In genomic region chr5:1098986-1099597, GRCh38 we compare ENCODE assay signal across 17 cellular contexts. TPM values are rescaled to one million over a fixed set of nuclear protein-coding genes. Genes with fewer than 3 reads are reported as not detected.
DNase-seq lines count a peak whose midpoint lies in the region; ATAC-seq and TF ChIP-seq lines count a peak whose summit lies in the region.
"Had no signal": no experiment of that assay in that cellular context is flagged by ENCODE, and none has a peak within 500 bp of the region (broad histone marks: within the 10 kb centered on the region; RNA-seq: fewer than 3 reads in every experiment).

No MANE protein-coding gene starts in this region.

- ATAC-seq in heart right ventricle (peak in 5 of 8 donors; percentile 5 to 43 (median 11)), Right ventricle myocardium inferior (no peak), HG03039 (IDR thresholded peaks at IDR 0.05; ENCODE audit: unreplicated experiment) (no peak), HG02981 (IDR thresholded peaks at IDR 0.05; ENCODE audit: unreplicated experiment) (no peak), GM19452 (IDR thresholded peaks at IDR 0.05; ENCODE audit: unreplicated experiment) (no peak)
- ATAC-seq in naive thymus-derived CD4-positive, alpha-beta T cell, result peak; percentile 32
- ATAC-seq: activated CD4-positive, alpha-beta T cell treated with anti-CD3 and anti-CD28 coated beads for 36 hours had no signal

- H3K4me1 ChIP-seq in heart right ventricle (peaks cover 47 to 89% (median 66%) of the 10 kb centered on the region in 9 donors), left ventricle myocardium inferior (peaks cover 85% of the 10 kb centered on the region)
- peaks cover 14 to 35% of the 10 kb centered on the region in 2 donors for H3K4me1 ChIP-seq in naive thymus-derived CD4-positive, alpha-beta T cell (ENCODE audit: control insufficient read depth in 2 of 2, insufficient read depth in 2 of 2, low read length in 2 of 2)

- peak overlapping the region in 3 of 9 donors; percentile 32 to 90 (median 72) for H3K27ac Mint-ChIP-seq in naive thymus-derived CD4-positive, alpha-beta T cell
- H3K27ac Mint-ChIP-seq: activated CD4-positive, alpha-beta T cell treated with anti-CD3 and anti-CD28 coated beads for 36 hours; activated naive CD4-positive, alpha-beta T cell treated with anti-CD3 and anti-CD28 coated beads, Interleukin-2, amount 10 ng/mL, durations not matched to agents 7 days and 5 days had no signal

- intact Hi-C loops in heart right ventricle (cut with DNase I) (no loop called here), Right ventricle myocardium inferior (cut with DNase I) (no loop called here), left ventricle myocardium inferior (cut with micrococcal nuclease) (no loop called here)
- intact Hi-C loops in naive thymus-derived CD4-positive, alpha-beta T cell (cut with micrococcal nuclease), result no loop called here

- H3K27me3 ChIP-seq in heart right ventricle, result no peaks in the 10 kb centered on the region
- no peaks in the 10 kb centered on the region for H3K27me3 ChIP-seq in left ventricle myocardium inferior (ENCODE audit: low read depth)
- no peaks in the 10 kb centered on the region for H3K27me3 ChIP-seq in naive thymus-derived CD4-positive, alpha-beta T cell (ENCODE audit: control insufficient read depth in 2 of 2, insufficient read depth in 2 of 2, low read length in 2 of 2)
- H3K27me3 ChIP-seq: esophagus muscularis mucosa had no signal

- peak overlapping the region in 3 of 10 donors; percentile 16 to 71 (median 32) for H3K4me3 Mint-ChIP-seq in naive thymus-derived CD4-positive, alpha-beta T cell
- H3K4me3 Mint-ChIP-seq: activated CD4-positive, alpha-beta T cell treated with anti-CD3 and anti-CD28 coated beads for 36 hours; activated naive CD4-positive, alpha-beta T cell treated with anti-CD3 and anti-CD28 coated beads, Interleukin-2, amount 10 ng/mL, durations not matched to agents 7 days and 5 days had no signal

- H3K9me3 ChIP-seq in heart right ventricle (no peaks in the 10 kb centered on the region), left ventricle myocardium inferior (replicated peaks) (no peaks in the 10 kb centered on the region)
- H3K9me3 ChIP-seq in naive thymus-derived CD4-positive, alpha-beta T cell (ENCODE audit: control insufficient read depth in 2 of 3, low read length in 3 of 3), result no peaks in the 10 kb centered on the region
- H3K9me3 ChIP-seq: esophagus muscularis mucosa had no signal

- no peak for DNase-seq in heart right ventricle
- no peak for DNase-seq in Right ventricle myocardium inferior (ENCODE audit: missing footprints)
- DNase-seq in left ventricle myocardium inferior, result no peak
- DNase-seq in naive thymus-derived CD4-positive, alpha-beta T cell, result no peak
- no peak for DNase-seq in D341Med (ENCODE audit: low spot score)
- DNase-seq: activated CD4-positive, alpha-beta T cell treated with anti-CD3 and anti-CD28 coated beads for 36 hours; activated CD8-positive, alpha-beta memory T cell treated with anti-CD3 and anti-CD28 coated beads, Interleukin-2, amount 50 U/mL, for 4 hours; activated naive CD4-positive, alpha-beta T cell treated with anti-CD3 and anti-CD28 coated beads, Interleukin-2, amount 10 ng/mL, durations not matched to agents 7 days and 5 days; dermis blood vessel endothelial cell; Kasumi-1; NCI-H1417; SIG-M5; stimulated activated naive CD4-positive, alpha-beta T cell treated with Interleukin-2 at 50 U/mL for 16 hours had no signal

- H3K4me3 ChIP-seq in heart right ventricle, result peak overlapping the region in 3 of 10 donors; percentile 6 to 17 (median 11)
- H3K4me3 ChIP-seq in left ventricle myocardium inferior, result peak overlapping the region; percentile 58
- no peak overlapping the region for H3K4me3 ChIP-seq in naive thymus-derived CD4-positive, alpha-beta T cell (ENCODE audit: low read length)

- H3K27ac ChIP-seq in heart right ventricle, result peak overlapping the region in 9 of 10 donors; percentile 13 to 98 (median 52)
- H3K27ac ChIP-seq in left ventricle myocardium inferior (replicated peaks), result peak overlapping the region; percentile 98
- peak overlapping the region; percentile 31 for H3K27ac ChIP-seq in naive thymus-derived CD4-positive, alpha-beta T cell (ENCODE audit: low read depth, low read length)

- CTCF ChIA-PET in naive thymus-derived CD4-positive, alpha-beta T cell (lab: Charles Lee), result no interaction called here

- H3K36me3 Mint-ChIP-seq in naive thymus-derived CD4-positive, alpha-beta T cell, result peaks cover 0 to 11% (median 4%) of the 10 kb centered on the region in 5 donors

- no peak for TF ChIP-seq CTCF in heart right ventricle (IDR thresholded peaks at IDR 0.05)
- TF ChIP-seq CTCF in left ventricle myocardium inferior (IDR thresholded peaks at IDR 0.05; ENCODE audit: borderline replicate concordance), result no peak

- 57 to 69% methylated on average over 27 to 28 of the region's 28 CpGs for WGBS in heart right ventricle, 2 donors

- POLR2A ChIA-PET in naive thymus-derived CD4-positive, alpha-beta T cell (lab: Charles Lee), result no interaction called here

- H3K9me3 Mint-ChIP-seq in naive thymus-derived CD4-positive, alpha-beta T cell, result peaks cover 0 to 2% (median 0%) of the 10 kb centered on the region in 11 donors
- H3K9me3 Mint-ChIP-seq: activated naive CD4-positive, alpha-beta T cell treated with anti-CD3 and anti-CD28 coated beads, Interleukin-2, amount 10 ng/mL, durations not matched to agents 7 days and 5 days had no signal

- H3K4me1 Mint-ChIP-seq in naive thymus-derived CD4-positive, alpha-beta T cell, result peaks cover 16 to 62% (median 35%) of the 10 kb centered on the region in 7 donors

- H3K27me3 Mint-ChIP-seq in naive thymus-derived CD4-positive, alpha-beta T cell, result no peaks in the 10 kb centered on the region
- H3K27me3 Mint-ChIP-seq: activated CD4-positive, alpha-beta T cell treated with anti-CD3 and anti-CD28 coated beads for 36 hours; activated naive CD4-positive, alpha-beta T cell treated with anti-CD3 and anti-CD28 coated beads, Interleukin-2, amount 10 ng/mL, durations not matched to agents 7 days and 5 days had no signal

- peaks cover 0 to 32% (median 2%) of the 10 kb centered on the region in 9 donors for H3K36me3 ChIP-seq in heart right ventricle
- H3K36me3 ChIP-seq in left ventricle myocardium inferior, result peaks cover 22% of the 10 kb centered on the region
- peaks cover 0 to 41% (median 3%) of the 10 kb centered on the region in 3 experiments for H3K36me3 ChIP-seq in naive thymus-derived CD4-positive, alpha-beta T cell (ENCODE audit: control insufficient read depth in 2 of 3, insufficient read depth in 3 of 3, low read length in 3 of 3)

RNA-seq across cellular contexts. Expression of gene SLC12A7, which starts 12.8 kb away (rescaled TPM):
- total RNA-seq in heart right ventricle (100 to 1,000 TPM; 122 to 208 (median 146) TPM), Right ventricle myocardium inferior (179 TPM), left ventricle myocardium inferior (140 TPM)
- 100 to 1,000 TPM in 1 of 2 donors, 10 to 100 TPM in 1; 36.3 to 145 TPM for polyA plus RNA-seq in heart right ventricle
- 100 to 1,000 TPM in 1 of 5 experiments, 10 to 100 TPM in 4; 45.3 to 101 (median 64.5) TPM for total RNA-seq in naive thymus-derived CD4-positive, alpha-beta T cell
- polyA plus RNA-seq in naive thymus-derived CD4-positive, alpha-beta T cell, result 10 to 100 TPM in 1 of 2 donors, 1 to 10 TPM in 1; 6.4 to 30.5 TPM

Comparison
In these comparisons a context has a peak if more than half of its experiments do, and no peak if none do; other contexts are left out.
1. ATAC-seq: peak in heart right ventricle (5 of 8) and naive thymus-derived CD4-positive, alpha-beta T cell (single experiment); none in Right ventricle myocardium inferior (single experiment), HG03039 (single experiment), HG02981 (single experiment) and GM19452 (single experiment).
2. H3K27ac ChIP-seq: peak in every context shown above with its lines; median percentile 98 in left ventricle myocardium inferior; 52 in heart right ventricle; 31 in naive thymus-derived CD4-positive, alpha-beta T cell.